In the genomic region with DNA sequence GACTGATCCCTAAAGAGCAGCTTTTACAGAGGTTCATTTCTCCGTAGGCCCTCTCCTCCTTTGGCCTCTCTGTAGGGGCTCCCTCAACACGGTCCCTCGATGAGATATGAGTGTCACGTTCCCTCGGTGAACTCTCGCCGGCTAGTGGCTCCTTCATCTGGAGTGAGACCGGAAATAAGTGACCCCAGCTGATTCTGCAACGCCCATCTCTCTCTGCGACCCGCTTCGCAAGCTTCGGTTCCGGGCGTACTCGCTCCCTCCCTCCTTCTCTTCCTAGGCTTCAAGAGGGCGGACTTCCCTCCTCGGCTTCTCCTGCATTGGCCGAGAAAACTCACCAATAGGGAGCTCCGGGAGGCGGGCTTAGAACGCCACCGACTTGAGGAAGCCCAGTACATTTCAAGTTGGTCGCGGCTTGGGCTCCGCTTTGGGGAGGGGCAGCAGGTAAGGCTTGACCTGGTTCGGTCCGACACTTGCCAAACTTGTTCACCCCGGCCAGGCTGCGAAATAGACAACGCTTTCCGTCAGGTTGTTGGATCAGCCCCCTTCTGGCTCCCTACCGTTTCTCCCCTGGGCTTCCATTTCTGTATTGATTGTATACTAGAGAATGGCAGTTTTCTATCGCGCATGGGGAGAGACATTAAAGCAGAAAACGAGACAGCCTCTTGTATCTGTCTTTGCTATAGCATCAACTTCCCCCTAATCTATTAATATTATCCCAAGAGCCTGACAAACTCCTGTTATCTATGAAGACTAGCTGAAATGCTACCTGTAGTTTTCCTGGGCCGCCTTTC, we compare ENCODE assay signal across 8 cellular contexts. TPM values are rescaled to one million over a fixed set of nuclear protein-coding genes. Genes with fewer than 3 reads are reported as not detected.
A peak's percentile ranks its signal among the peaks of the same experiment; 100 is the strongest.
DNase-seq lines count a peak whose midpoint lies in the region; FAIRE-seq and TF ChIP-seq lines count a peak whose summit lies in the region.

A gene (minus strand): TSS at position 248 of the 791 bp plus-strand sequence. CDS start 2,816 bp downstream, outside the sequence.
A gene with protein sequence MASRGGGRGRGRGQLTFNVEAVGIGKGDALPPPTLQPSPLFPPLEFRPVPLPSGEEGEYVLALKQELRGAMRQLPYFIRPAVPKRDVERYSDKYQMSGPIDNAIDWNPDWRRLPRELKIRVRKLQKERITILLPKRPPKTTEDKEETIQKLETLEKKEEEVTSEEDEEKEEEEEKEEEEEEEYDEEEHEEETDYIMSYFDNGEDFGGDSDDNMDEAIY (plus strand): TSS at position 363 of the 791 bp plus-strand sequence. CDS start 10,176 bp downstream, outside the sequence.

- peaks cover 6% of the 10 kb centered on the region for H3K36me3 Mint-ChIP-seq in neural crest cell (ENCODE audit: low read depth)

- peaks cover 46% of the 10 kb centered on the region for H3K4me1 Mint-ChIP-seq in neural crest cell

- peaks cover 41% of the 10 kb centered on the region for H3K27me3 Mint-ChIP-seq in neural crest cell (ENCODE audit: low read depth)

- no peak for TF ChIP-seq EP300 in stomach (IDR thresholded peaks at IDR 0.05)

- DNase-seq in H54 (ENCODE audit: insufficient read length, low spot score): peak; percentile 83
- DNase-seq in LoVo (ENCODE audit: low spot score): peak; percentile 93
- DNase-seq in activated effector memory CD4-positive, alpha-beta T cell treated with Interleukin-2 at 50 U/mL for 16 hours: peak; percentile 87
- peak; percentile 92 to 97 for DNase-seq in foreskin fibroblast
- peak; percentile 80 for DNase-seq in neural crest cell (ENCODE audit: low read depth, low spot score)
- DNase-seq in stomach: peak; percentile 97

- no peak for FAIRE-seq in H54 (lab: Jason Lieb, UNC)

- H3K36me3 ChIP-seq in ES-I3 (ENCODE audit: insufficient read depth, low read length) (no peaks in the 10 kb centered on the region), stomach (peaks cover 0 to 6% (median 3%) of the 10 kb centered on the region in 4 donors)

- intact Hi-C loops in stomach (cut with DNase I; ENCODE audit: low total_unique reads): loop anchor here (5.0 kb wide), 1 partner anchor 42 kb away; no protein-coding TSS in a partner anchor

- peak within 1 kb of the TSS; percentile 28 for H3K27ac Mint-ChIP-seq in neural crest cell (ENCODE audit: unreplicated experiment)

- H3K9me3 Mint-ChIP-seq in neural crest cell: peaks cover 4% of the 10 kb centered on the region

- WGBS in stomach, 5 donors: 0 to 1% (median 0%) methylated on average over 27 to 37 of the region's 37 CpGs

- H3K9ac ChIP-seq in ES-I3 (ENCODE audit: low read depth, low read length): peak within 1 kb of the TSS; percentile 68; the same call in 1 of the 2 replicates

- peak within 1 kb of the TSS; percentile 97 for H3K4me3 Mint-ChIP-seq in neural crest cell

- TF ChIP-seq CTCF in foreskin fibroblast (IDR thresholded peaks at IDR 0.05; ENCODE audit: low read depth, low read length) (no peak), neural crest cell (conservative IDR thresholded peaks at IDR 0.05) (no peak), stomach (IDR thresholded peaks at IDR 0.05) (peak in 1 of 7 experiments; percentile 6)

- peak within 1 kb of the TSS; percentile 63 for H3K4me3 ChIP-seq in foreskin fibroblast (ENCODE audit: low read depth in 1 of 2, low read length in 2 of 2)
- peak within 1 kb of the TSS; percentile 52 to 67 (median 60) for H3K4me3 ChIP-seq in stomach

- peak within 1 kb of the TSS; percentile 83 to 99 (median 91) for H3K27ac ChIP-seq in stomach

- H3K4me1 ChIP-seq in ES-I3 (ENCODE audit: insufficient read depth, low read length) (peaks cover 6% of the 10 kb centered on the region; the same call in 1 of the 2 replicates), stomach (peaks cover 14 to 60% (median 52%) of the 10 kb centered on the region in 4 donors)

- H3K9me3 ChIP-seq in ES-I3 (ENCODE audit: control insufficient read depth, insufficient read depth, low read length) (no peaks in the 10 kb centered on the region), stomach (peaks cover 0 to 5% (median 0%) of the 10 kb centered on the region in 4 donors)

- peaks cover 0 to 14% (median 8%) of the 10 kb centered on the region in 3 donors for H3K27me3 ChIP-seq in stomach

- TF ChIP-seq POLR2A in H54 (IDR thresholded peaks at IDR 0.05; ENCODE audit: low read depth, low read length): peak; percentile 73
- TF ChIP-seq POLR2A in Raji (IDR thresholded peaks at IDR 0.05; ENCODE audit: insufficient read depth, low read depth, low read length): peak; percentile 94
- TF ChIP-seq POLR2A in stomach (IDR thresholded peaks at IDR 0.05): peak in 2 of 4 donors; percentile 37 to 76

RNA-seq across cellular contexts. Expression of the first gene that starts in this region (rescaled TPM):
- total RNA-seq in neural crest cell (0.49 and 1.2 TPM in 2 replicates), stomach (1 to 10 TPM in 1 of 5 donors, under 1 TPM in 2, not detected in 2; 0.73 to 2.6 (median 0.87) TPM)
- under 1 TPM in 2 of 3 donors, not detected in 1; 0.19 to 0.45 TPM for polyA plus RNA-seq in stomach

RNA-seq across cellular contexts. Expression of the second gene that starts in this region (rescaled TPM):
- total RNA-seq in neural crest cell (14.6 and 15.5 TPM in 2 replicates), stomach (100 to 1,000 TPM in 1 of 5 donors, 10 to 100 TPM in 3, 1 to 10 TPM in 1; 5.8 to 165 (median 18.9) TPM)
- polyA plus RNA-seq in stomach: 10 to 100 TPM; 31.4 to 53.2 (median 43.9) TPM

Comparison
In these comparisons a context has a peak if more than half of its experiments do, and no peak if none do; other contexts are left out.
1. Peak in every context shown above with its lines: DNase-seq, H3K4me3 ChIP-seq and H3K27ac ChIP-seq.